In the genomic region with DNA sequence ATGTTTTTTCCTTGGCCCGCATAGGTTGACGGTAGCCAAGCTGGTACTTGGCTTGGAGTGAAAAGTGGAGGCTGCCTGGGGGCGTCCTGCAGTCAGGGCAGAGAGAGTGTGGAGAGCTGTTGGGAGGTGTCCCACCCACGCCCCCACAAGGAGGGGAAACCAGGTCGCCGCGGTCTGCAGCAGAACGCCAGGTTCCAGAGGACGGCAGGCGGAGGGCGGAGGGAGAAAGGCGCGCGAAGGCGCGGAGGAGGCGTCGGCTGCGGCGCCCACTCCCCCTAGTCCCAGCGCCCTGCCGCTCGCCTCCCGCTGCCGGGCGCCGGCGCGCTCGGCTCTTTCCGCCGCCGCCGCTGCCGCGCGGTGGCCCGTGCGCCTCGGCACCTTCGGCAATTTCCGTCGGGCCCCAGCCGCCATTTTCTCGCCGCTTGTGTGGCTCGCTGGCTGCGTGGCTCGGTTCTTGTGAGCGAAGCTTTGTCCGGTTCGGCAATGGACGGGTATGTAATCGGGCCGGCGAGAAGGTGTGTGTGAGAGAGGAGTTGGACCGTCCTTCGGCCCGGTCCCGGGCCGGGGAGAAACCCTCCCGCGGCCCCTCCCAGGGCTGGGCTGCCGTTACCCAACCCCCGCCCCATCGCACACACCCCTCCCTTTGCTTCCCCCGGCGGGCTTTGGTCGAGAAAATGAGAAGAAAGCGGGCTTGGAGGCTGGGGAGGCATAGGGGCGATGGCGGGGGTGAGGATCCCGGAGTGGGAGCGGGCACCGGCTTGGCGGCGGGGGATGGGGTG, we compare ENCODE assay signal across 8 cellular contexts. TPM values are rescaled to one million over a fixed set of nuclear protein-coding genes. Genes with fewer than 3 reads are reported as not detected.
DNase-seq lines count a peak whose midpoint lies in the region; ATAC-seq and TF ChIP-seq lines count a peak whose summit lies in the region.

A gene with protein sequence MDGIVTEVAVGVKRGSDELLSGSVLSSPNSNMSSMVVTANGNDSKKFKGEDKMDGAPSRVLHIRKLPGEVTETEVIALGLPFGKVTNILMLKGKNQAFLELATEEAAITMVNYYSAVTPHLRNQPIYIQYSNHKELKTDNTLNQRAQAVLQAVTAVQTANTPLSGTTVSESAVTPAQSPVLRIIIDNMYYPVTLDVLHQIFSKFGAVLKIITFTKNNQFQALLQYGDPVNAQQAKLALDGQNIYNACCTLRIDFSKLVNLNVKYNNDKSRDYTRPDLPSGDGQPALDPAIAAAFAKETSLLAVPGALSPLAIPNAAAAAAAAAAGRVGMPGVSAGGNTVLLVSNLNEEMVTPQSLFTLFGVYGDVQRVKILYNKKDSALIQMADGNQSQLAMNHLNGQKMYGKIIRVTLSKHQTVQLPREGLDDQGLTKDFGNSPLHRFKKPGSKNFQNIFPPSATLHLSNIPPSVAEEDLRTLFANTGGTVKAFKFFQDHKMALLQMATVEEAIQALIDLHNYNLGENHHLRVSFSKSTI (plus strand): TSS at position 403 of the 779 bp plus-strand sequence. CDS start 81 bp downstream, at position 484.

- H3K36me3 Mint-ChIP-seq in CD8-positive, alpha-beta T cell = peaks cover 22% of the 10 kb centered on the region

- H3K27ac Mint-ChIP-seq in CD8-positive, alpha-beta T cell = peak within 1 kb of the TSS; percentile 96

- H3K4me3 ChIP-seq in CD8-positive, alpha-beta T cell (ENCODE audit: low read depth, low read length) = peak within 1 kb of the TSS; percentile 100

- peaks cover 28% of the 10 kb centered on the region for H3K4me1 Mint-ChIP-seq in CD8-positive, alpha-beta T cell (ENCODE audit: low read depth)

- peaks cover 22% of the 10 kb centered on the region for H3K4me1 ChIP-seq in CD8-positive, alpha-beta T cell (ENCODE audit: insufficient read depth, low read length)

- DNase-seq in CD8-positive, alpha-beta T cell = peak; percentile 67 to 88 (median 77)
- DNase-seq in NCI-H82 treated with DMSO at 0.1 percent for 48 hours (lab: John Stamatoyannopoulos, UW; ENCODE audit: unreplicated experiment) (peak; percentile 53), medulla oblongata (ENCODE audit: extremely low spot score) (peak; percentile 82)
- peak; percentile 92 for DNase-seq in activated CD8-positive, alpha-beta memory T cell treated with anti-CD3 and anti-CD28 coated beads for 24 hours
- DNase-seq in effector CD8-positive, alpha-beta T cell (lab: John Stamatoyannopoulos, UW) = peak; percentile 71
- DNase-seq in stimulated activated CD8-positive, alpha-beta memory T cell treated with anti-CD3 and anti-CD28 coated beads, Interleukin-12 subunit alpha, Interleukin-12 subunit beta, amount 100 ng/mL, for 1 hour (ENCODE audit: low read depth) = peak; percentile 66

- intact Hi-C loops in CD8-positive, alpha-beta T cell (cut with DNase I, micrococcal nuclease) = loop anchor here (2.0 to 10.0 kb wide), 4 partner anchors 1201 to 1649 kb away; partner anchors contain the start of genes ALG14 (in 2 of the 2), DPYD (in 2 of the 2) and RWDD3 (in 2 of the 2)

- peak within 1 kb of the TSS; percentile 91 for H3K4me3 Mint-ChIP-seq in CD8-positive, alpha-beta T cell

- no peaks in the 10 kb centered on the region for H3K9me3 Mint-ChIP-seq in CD8-positive, alpha-beta T cell

- H3K27me3 Mint-ChIP-seq in CD8-positive, alpha-beta T cell (ENCODE audit: low read depth) = no peaks in the 10 kb centered on the region

- H3K27me3 ChIP-seq in CD8-positive, alpha-beta T cell (ENCODE audit: insufficient read depth, low read length) = no peaks in the 10 kb centered on the region

- ATAC-seq in CD8-positive, alpha-beta T cell = peak; percentile 87
- ATAC-seq in GM19438 (IDR thresholded peaks at IDR 0.05; ENCODE audit: low read depth, unreplicated experiment) = peak; percentile 94
- peak; percentile 92 for ATAC-seq in HG03565 (IDR thresholded peaks at IDR 0.05; ENCODE audit: unreplicated experiment)

- no peaks in the 10 kb centered on the region for H3K9me3 ChIP-seq in CD8-positive, alpha-beta T cell (ENCODE audit: low read length)

- CTCF ChIA-PET in CD8-positive, alpha-beta T cell (lab: Charles Lee) = no interaction called here

- peak within 1 kb of the TSS; percentile 89 for H3K27ac ChIP-seq in CD8-positive, alpha-beta T cell (ENCODE audit: low read depth, low read length)

- POLR2A ChIA-PET in CD8-positive, alpha-beta T cell (lab: Charles Lee) = no interaction called here

- H3K36me3 ChIP-seq in CD8-positive, alpha-beta T cell (ENCODE audit: insufficient read depth, low read length) = no peaks in the 10 kb centered on the region

- TF ChIP-seq CTCF in CD8-positive, alpha-beta T cell (IDR thresholded peaks at IDR 0.05) = no peak

RNA-seq across cellular contexts. Expression of the gene that starts here (rescaled TPM):
- 10 to 100 TPM; 30.6 to 32.9 TPM for total RNA-seq in CD8-positive, alpha-beta T cell

Comparison
In these comparisons a context has a peak if more than half of its experiments do, and no peak if none do; other contexts are left out.
1. Peak in every context shown above with its lines: DNase-seq, ATAC-seq, H3K4me3 ChIP-seq and H3K27ac ChIP-seq.